Comparison of ENCODE assay signal across 20 cellular contexts in the genomic region with DNA sequence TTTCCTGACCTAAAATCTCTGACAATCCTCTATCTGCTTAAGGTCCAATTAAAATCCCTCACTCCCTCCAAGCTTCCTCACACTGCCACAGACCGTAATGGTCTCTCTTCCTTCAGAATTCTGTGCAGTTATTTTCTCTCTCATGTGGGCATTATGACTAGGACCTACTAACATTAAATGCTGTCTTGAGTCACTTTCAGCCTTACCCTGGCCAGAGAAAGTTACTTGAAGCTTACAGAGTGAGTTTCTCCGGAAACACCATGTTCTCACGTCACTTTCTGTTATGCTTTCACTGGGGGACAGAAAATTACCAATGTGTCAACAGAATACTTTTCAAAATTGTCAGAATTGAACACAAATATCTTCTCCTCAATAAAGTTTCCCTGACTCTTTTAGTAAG.
DNase-seq lines count a peak whose midpoint lies in the region; ATAC-seq, FAIRE-seq and TF ChIP-seq lines count a peak whose summit lies in the region.
"Had no signal": no experiment of that assay in that cellular context is flagged by ENCODE, and none has a peak within 500 bp of the region (broad histone marks: within the 10 kb centered on the region; RNA-seq: fewer than 3 reads in every experiment).

No MANE protein-coding gene starts in this region.

- no TSS peak for BruUV-seq in GM12878 (replicated peaks; lab: Mats Ljungman, UMichigan)

- RAD21 ChIA-PET in GM12878 (lab: Charles Lee; ENCODE audit: unreplicated experiment), result interaction anchor here (0.9 to 4.5 kb wide), 8 partner anchors 7 to 446 kb away, joined by 3 to 23 read pairs (median 8); no protein-coding TSS in a partner anchor

- TF ChIP-seq POLR2A in GM12878 (IDR thresholded peaks at IDR 0.05; ENCODE audit: low read depth, low read length), result no peak

- TF ChIP-seq RAD21 in GM12878 (IDR thresholded peaks at IDR 0.05; ENCODE audit: insufficient read depth, low read depth, low read length), result no peak

- no peaks in the 10 kb centered on the region for H3K27me3 ChIP-seq in GM12878 (replicated peaks in 1 of 2; ENCODE audit: control insufficient read depth in 2 of 2, insufficient read depth in 2 of 2, low read length in 1 of 2)
- H3K27me3 ChIP-seq: BE2C, brain microvascular endothelial cell, dorsolateral prefrontal cortex, tibial artery had no signal

- H3K4me3 ChIP-seq in GM12865 (ENCODE audit: low read depth, low read length), result no peak overlapping the region
- H3K4me3 ChIP-seq in GM12878, result no peak overlapping the region
- H3K4me3 ChIP-seq: dorsolateral prefrontal cortex, SK-N-MC, skin epidermis, tibial artery had no signal

- no peak overlapping the region for H3K9ac ChIP-seq in GM12878 (ENCODE audit: control insufficient read depth, insufficient read depth, low read length)
- H3K9ac ChIP-seq: parathyroid adenoma had no signal

- no peaks in the 10 kb centered on the region for H3K9me3 ChIP-seq in GM12878 (replicated peaks; ENCODE audit: control insufficient read depth, insufficient read depth, low read length)
- H3K9me3 ChIP-seq: BE2C, tibial artery had no signal

- in situ Hi-C loops in GM12878 (cut with MboI), result no loop called here

- SMC1A ChIA-PET in GM12878 (lab: Charles Lee; ENCODE audit: uncharacterized antibody, unreplicated experiment), result interaction anchor here (0.9 to 6.0 kb wide), 25 partner anchors 7 to 411 kb away, joined by 3 to 58 read pairs (median 5); no protein-coding TSS in a partner anchor

- H4K20me1 ChIP-seq in GM12878 (ENCODE audit: control insufficient read depth, insufficient read depth), result no peaks in the 10 kb centered on the region

- TF ChIP-seq EP300 in GM12878 (IDR thresholded peaks at IDR 0.05; ENCODE audit: borderline replicate concordance in 1 of 2, control insufficient read depth in 1 of 2, low read depth in 2 of 2, low read length in 2 of 2), result no peak

- ATAC-seq in GM18861 (IDR thresholded peaks at IDR 0.05; ENCODE audit: unreplicated experiment) (peak; percentile 64), HG02870 (IDR thresholded peaks at IDR 0.05; ENCODE audit: unreplicated experiment) (peak; percentile 70), GM12878 (peak; percentile 80), Right ventricle myocardium superior (ENCODE audit: poor library complexity) (no peak), HG02588 (IDR thresholded peaks at IDR 0.05; ENCODE audit: unreplicated experiment) (no peak)
- ATAC-seq: esophagus mucosa, left ventricle myocardium superior had no signal

- H3K4me1 ChIP-seq in GM12878 (ENCODE audit: control insufficient read depth, insufficient read depth, low read length), result no peaks in the 10 kb centered on the region
- H3K4me1 ChIP-seq: BE2C, parathyroid adenoma, tibial artery had no signal

- POLR2A ChIA-PET in GM12878 (lab: Charles Lee), result interaction anchor here (1.1 to 1.2 kb wide), 2 partner anchors 12 to 196 kb away, joined by 3 to 4 read pairs; no protein-coding TSS in a partner anchor

- no peak overlapping the region for H3K4me2 ChIP-seq in GM12878 (ENCODE audit: control insufficient read depth, insufficient read depth)

- no peaks in the 10 kb centered on the region for H3K79me2 ChIP-seq in GM12878 (ENCODE audit: control insufficient read depth, insufficient read depth, low read length)
- H3K79me2 ChIP-seq: parathyroid adenoma had no signal

- FAIRE-seq in GM12878 (lab: Jason Lieb, UNC), result no peak

- H3K27ac ChIP-seq in GM12878 (ENCODE audit: control insufficient read depth, insufficient read depth), result no peak overlapping the region
- H3K27ac ChIP-seq: brain microvascular endothelial cell, dorsolateral prefrontal cortex, parathyroid adenoma, SK-N-MC, skin epidermis, tibial artery had no signal

- no peaks in the 10 kb centered on the region for H3K36me3 ChIP-seq in GM12878 (ENCODE audit: control insufficient read depth in 2 of 2, insufficient read depth in 2 of 2, low read length in 1 of 2)
- H3K36me3 ChIP-seq: BE2C, brain microvascular endothelial cell, tibial artery had no signal

- 9% methylated on average over 3 of the region's 3 CpGs for WGBS in GM12878 (ENCODE audit: insufficient coverage, insufficient replicate concordance, low lambda C conversion rate, missing lambda C conversion rate)

- CTCF ChIA-PET in GM12878 (lab: Yijun Ruan, JAX), result interaction anchor here (0.8 to 3.2 kb wide), 7 partner anchors 9 to 291 kb away, joined by 3 to 10 read pairs (median 5); no protein-coding TSS in a partner anchor

- peak; percentile 60 for DNase-seq in GM12865 (ENCODE audit: low read depth)
- no peak for DNase-seq in GM12878 (ENCODE audit: low read depth, low spot score)
- DNase-seq in Right ventricle myocardium superior, result no peak
- no peak for DNase-seq in mucosa of gallbladder (ENCODE audit: low spot score)
- DNase-seq: BE2C; brain microvascular endothelial cell; DMS79; dorsolateral prefrontal cortex; left ventricle myocardium superior; NCI-H1105 treated with DMSO at 0.1 percent for 48 hours; NCI-H748 treated with DMSO at 0.1 percent for 48 hours; stimulated activated CD4-positive, alpha-beta T cell treated with anti-CD3 and anti-CD28 coated beads, Interleukin-4, amount 100 ng/mL, for 24 hours; tibial artery had no signal

- no peak for TF ChIP-seq CTCF in GM12865 (IDR thresholded peaks at IDR 0.05; ENCODE audit: insufficient read depth, low read depth, low read length, missing control alignments)
- no peak for TF ChIP-seq CTCF in GM12878 (IDR thresholded peaks at IDR 0.05 in 2 of 3, conservative IDR thresholded peaks at IDR 0.05 in 1 of 3; ENCODE audit: control insufficient read depth in 2 of 3, extremely low read depth in 1 of 3, insufficient read depth in 1 of 3, low read depth in 3 of 3, low read length in 3 of 3)

- intact Hi-C loops in GM12878 (cut with micrococcal nuclease; ENCODE audit: unreplicated experiment) (no loop called here), Right ventricle myocardium superior (cut with DNase I) (no loop called here)

- no peak overlapping the region; the same call in 1 of the 2 replicates for H2AFZ ChIP-seq in GM12878 (ENCODE audit: control insufficient read depth, low read depth, low read length)
- H2AFZ ChIP-seq: parathyroid adenoma had no signal

TF ChIP-seq in GM12878, 131 proteins besides CTCF, POLR2A, EP300 and RAD21 (continues in another document):
- TF ChIP-seq FOS (IDR thresholded peaks at IDR 0.05; ENCODE audit: borderline replicate concordance, extremely low read depth, insufficient read length) (no peak), PAX8 (IDR thresholded peaks at IDR 0.05) (peak; percentile 30; the same call in 1 of the 2 replicates), NFYA (IDR thresholded peaks at IDR 0.05; ENCODE audit: borderline replicate concordance, low read depth, low read length) (no peak), CBX3 (IDR thresholded peaks at IDR 0.05; ENCODE audit: borderline replicate concordance, low read depth) (no peak), POLR2AphosphoS2 (IDR thresholded peaks at IDR 0.05; ENCODE audit: low read depth, low read length) (no peak)
- TF ChIP-seq, protein P1, sequence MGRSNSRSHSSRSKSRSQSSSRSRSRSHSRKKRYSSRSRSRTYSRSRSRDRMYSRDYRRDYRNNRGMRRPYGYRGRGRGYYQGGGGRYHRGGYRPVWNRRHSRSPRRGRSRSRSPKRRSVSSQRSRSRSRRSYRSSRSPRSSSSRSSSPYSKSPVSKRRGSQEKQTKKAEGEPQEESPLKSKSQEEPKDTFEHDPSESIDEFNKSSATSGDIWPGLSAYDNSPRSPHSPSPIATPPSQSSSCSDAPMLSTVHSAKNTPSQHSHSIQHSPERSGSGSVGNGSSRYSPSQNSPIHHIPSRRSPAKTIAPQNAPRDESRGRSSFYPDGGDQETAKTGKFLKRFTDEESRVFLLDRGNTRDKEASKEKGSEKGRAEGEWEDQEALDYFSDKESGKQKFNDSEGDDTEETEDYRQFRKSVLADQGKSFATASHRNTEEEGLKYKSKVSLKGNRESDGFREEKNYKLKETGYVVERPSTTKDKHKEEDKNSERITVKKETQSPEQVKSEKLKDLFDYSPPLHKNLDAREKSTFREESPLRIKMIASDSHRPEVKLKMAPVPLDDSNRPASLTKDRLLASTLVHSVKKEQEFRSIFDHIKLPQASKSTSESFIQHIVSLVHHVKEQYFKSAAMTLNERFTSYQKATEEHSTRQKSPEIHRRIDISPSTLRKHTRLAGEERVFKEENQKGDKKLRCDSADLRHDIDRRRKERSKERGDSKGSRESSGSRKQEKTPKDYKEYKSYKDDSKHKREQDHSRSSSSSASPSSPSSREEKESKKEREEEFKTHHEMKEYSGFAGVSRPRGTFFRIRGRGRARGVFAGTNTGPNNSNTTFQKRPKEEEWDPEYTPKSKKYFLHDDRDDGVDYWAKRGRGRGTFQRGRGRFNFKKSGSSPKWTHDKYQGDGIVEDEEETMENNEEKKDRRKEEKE (IDR thresholded peaks at IDR 0.05), result no peak
- TF ChIP-seq, protein P2, sequence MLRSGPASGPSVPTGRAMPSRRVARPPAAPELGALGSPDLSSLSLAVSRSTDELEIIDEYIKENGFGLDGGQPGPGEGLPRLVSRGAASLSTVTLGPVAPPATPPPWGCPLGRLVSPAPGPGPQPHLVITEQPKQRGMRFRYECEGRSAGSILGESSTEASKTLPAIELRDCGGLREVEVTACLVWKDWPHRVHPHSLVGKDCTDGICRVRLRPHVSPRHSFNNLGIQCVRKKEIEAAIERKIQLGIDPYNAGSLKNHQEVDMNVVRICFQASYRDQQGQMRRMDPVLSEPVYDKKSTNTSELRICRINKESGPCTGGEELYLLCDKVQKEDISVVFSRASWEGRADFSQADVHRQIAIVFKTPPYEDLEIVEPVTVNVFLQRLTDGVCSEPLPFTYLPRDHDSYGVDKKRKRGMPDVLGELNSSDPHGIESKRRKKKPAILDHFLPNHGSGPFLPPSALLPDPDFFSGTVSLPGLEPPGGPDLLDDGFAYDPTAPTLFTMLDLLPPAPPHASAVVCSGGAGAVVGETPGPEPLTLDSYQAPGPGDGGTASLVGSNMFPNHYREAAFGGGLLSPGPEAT (IDR thresholded peaks at IDR 0.05; ENCODE audit: low read depth), result 0 out of 2 replicates have a peak, but pooled peaks have one; percentile 27

Comparison
In these comparisons a context has a peak if more than half of its experiments do, and no peak if none do; other contexts are left out.
1. ATAC-seq: peak in GM18861 (single experiment), HG02870 (single experiment) and GM12878 (single experiment); none in Right ventricle myocardium superior (single experiment) and HG02588 (single experiment).